ENCODE assay signal across 23 cellular contexts in the genomic region with DNA sequence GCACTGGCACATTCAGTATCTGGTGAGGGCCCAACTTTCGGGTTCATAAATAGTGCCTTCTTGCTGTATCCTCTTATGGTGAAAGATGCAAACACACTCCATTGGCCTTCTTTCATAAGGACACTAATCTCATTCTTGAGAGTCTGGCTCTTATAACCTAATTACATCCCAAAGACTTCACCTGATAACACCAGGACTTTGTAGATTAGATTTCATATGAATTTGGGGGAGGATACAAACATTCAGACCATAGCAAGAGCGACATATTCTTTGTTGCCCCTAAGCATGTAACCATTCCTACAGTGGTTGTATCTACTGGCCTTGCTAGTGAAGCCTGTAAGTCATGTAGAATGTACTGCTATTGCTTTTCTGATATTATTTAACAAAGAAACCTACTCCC.
"Had no signal": no experiment of that assay in that cellular context is flagged by ENCODE, and none has a peak within 500 bp of the region (broad histone marks: within the 10 kb centered on the region; RNA-seq: fewer than 3 reads in every experiment).

No MANE protein-coding gene starts in this region.

- H3K27ac ChIP-seq: colonic mucosa, coronary artery, dorsolateral prefrontal cortex, epithelial cell of prostate, esophagus muscularis mucosa, esophagus squamous epithelium, foreskin keratinocyte, gastrocnemius medialis, gastroesophageal sphincter, heart left ventricle, heart right ventricle had no signal

- H3K36me3 ChIP-seq: colonic mucosa, esophagus muscularis mucosa, esophagus squamous epithelium, gastrocnemius medialis, gastroesophageal sphincter, heart left ventricle, heart right ventricle had no signal

- H3K4me3 ChIP-seq: colonic mucosa, coronary artery, dorsolateral prefrontal cortex, esophagus muscularis mucosa, esophagus squamous epithelium, gastrocnemius medialis, gastroesophageal sphincter, heart left ventricle, heart right ventricle had no signal

- DNase-seq: colonic mucosa; cortex of kidney; dermis blood vessel endothelial cell; dorsolateral prefrontal cortex; effector CD4-positive, alpha-beta T cell; effector CD8-positive, alpha-beta T cell; effector memory CD4-positive, alpha-beta T cell; effector memory CD8-positive, alpha-beta T cell; endodermal cell; erythroblast; esophagus squamous epithelium; foreskin fibroblast; foreskin keratinocyte; foreskin melanocyte; gastrocnemius medialis; glutamatergic neuron; head of caudate nucleus; heart left ventricle; heart right ventricle had no signal

- H3K27me3 ChIP-seq: colonic mucosa, dorsolateral prefrontal cortex, esophagus muscularis mucosa, esophagus squamous epithelium, foreskin keratinocyte, gastrocnemius medialis, gastroesophageal sphincter, heart left ventricle, heart right ventricle had no signal

- H3K9me3 ChIP-seq: colonic mucosa, esophagus muscularis mucosa, esophagus squamous epithelium, gastrocnemius medialis had no signal

- H3K4me1 ChIP-seq: colonic mucosa, esophagus muscularis mucosa, esophagus squamous epithelium, foreskin keratinocyte, gastrocnemius medialis, gastroesophageal sphincter, heart left ventricle, heart right ventricle had no signal
